ENCODE assay signal across 1 cellular context in the genomic region with DNA sequence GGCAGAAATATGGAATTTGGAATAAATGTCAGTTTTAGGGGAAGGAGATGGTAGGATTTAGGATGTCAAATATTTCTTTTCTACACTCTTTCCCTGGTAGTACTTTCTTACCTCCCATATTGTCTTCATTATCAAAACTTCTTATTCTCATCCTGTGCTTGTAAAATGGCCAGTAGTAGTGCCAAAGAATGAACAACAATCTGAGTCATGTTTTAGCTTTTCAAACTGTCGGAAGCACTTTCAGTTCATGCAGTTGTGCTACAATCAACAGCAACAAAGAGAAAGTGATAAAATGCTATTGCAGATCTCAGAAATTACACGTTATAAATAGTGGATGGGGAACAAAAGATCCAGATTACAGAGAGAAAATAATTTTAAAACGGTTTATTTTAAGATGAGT.
TF ChIP-seq lines count a peak whose summit lies in the region.

No MANE protein-coding gene starts in this region.

TF ChIP-seq in SK-N-SH, 30 proteins besides CTCF, POLR2A, EP300 and RAD21 (continued from another document):
- TF ChIP-seq, protein P1, sequence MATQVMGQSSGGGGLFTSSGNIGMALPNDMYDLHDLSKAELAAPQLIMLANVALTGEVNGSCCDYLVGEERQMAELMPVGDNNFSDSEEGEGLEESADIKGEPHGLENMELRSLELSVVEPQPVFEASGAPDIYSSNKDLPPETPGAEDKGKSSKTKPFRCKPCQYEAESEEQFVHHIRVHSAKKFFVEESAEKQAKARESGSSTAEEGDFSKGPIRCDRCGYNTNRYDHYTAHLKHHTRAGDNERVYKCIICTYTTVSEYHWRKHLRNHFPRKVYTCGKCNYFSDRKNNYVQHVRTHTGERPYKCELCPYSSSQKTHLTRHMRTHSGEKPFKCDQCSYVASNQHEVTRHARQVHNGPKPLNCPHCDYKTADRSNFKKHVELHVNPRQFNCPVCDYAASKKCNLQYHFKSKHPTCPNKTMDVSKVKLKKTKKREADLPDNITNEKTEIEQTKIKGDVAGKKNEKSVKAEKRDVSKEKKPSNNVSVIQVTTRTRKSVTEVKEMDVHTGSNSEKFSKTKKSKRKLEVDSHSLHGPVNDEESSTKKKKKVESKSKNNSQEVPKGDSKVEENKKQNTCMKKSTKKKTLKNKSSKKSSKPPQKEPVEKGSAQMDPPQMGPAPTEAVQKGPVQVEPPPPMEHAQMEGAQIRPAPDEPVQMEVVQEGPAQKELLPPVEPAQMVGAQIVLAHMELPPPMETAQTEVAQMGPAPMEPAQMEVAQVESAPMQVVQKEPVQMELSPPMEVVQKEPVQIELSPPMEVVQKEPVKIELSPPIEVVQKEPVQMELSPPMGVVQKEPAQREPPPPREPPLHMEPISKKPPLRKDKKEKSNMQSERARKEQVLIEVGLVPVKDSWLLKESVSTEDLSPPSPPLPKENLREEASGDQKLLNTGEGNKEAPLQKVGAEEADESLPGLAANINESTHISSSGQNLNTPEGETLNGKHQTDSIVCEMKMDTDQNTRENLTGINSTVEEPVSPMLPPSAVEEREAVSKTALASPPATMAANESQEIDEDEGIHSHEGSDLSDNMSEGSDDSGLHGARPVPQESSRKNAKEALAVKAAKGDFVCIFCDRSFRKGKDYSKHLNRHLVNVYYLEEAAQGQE (IDR thresholded peaks at IDR 0.05; ENCODE audit: low read depth, low read length), result no peak
- TF ChIP-seq, protein P2, sequence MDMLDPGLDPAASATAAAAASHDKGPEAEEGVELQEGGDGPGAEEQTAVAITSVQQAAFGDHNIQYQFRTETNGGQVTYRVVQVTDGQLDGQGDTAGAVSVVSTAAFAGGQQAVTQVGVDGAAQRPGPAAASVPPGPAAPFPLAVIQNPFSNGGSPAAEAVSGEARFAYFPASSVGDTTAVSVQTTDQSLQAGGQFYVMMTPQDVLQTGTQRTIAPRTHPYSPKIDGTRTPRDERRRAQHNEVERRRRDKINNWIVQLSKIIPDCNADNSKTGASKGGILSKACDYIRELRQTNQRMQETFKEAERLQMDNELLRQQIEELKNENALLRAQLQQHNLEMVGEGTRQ (IDR thresholded peaks at IDR 0.05; ENCODE audit: borderline replicate concordance, low read depth, low read length), result no peak
- TF ChIP-seq, protein P3, sequence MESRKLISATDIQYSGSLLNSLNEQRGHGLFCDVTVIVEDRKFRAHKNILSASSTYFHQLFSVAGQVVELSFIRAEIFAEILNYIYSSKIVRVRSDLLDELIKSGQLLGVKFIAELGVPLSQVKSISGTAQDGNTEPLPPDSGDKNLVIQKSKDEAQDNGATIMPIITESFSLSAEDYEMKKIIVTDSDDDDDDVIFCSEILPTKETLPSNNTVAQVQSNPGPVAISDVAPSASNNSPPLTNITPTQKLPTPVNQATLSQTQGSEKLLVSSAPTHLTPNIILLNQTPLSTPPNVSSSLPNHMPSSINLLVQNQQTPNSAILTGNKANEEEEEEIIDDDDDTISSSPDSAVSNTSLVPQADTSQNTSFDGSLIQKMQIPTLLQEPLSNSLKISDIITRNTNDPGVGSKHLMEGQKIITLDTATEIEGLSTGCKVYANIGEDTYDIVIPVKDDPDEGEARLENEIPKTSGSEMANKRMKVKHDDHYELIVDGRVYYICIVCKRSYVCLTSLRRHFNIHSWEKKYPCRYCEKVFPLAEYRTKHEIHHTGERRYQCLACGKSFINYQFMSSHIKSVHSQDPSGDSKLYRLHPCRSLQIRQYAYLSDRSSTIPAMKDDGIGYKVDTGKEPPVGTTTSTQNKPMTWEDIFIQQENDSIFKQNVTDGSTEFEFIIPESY (IDR thresholded peaks at IDR 0.05; ENCODE audit: borderline replicate concordance, low read depth), result no peak
- TF ChIP-seq, protein P4, sequence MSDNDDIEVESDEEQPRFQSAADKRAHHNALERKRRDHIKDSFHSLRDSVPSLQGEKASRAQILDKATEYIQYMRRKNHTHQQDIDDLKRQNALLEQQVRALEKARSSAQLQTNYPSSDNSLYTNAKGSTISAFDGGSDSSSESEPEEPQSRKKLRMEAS (IDR thresholded peaks at IDR 0.05; ENCODE audit: low read depth), result no peak
